In genomic region chr15:31437686-31438085, GRCh38 we compare ENCODE assay signal across 10 cellular contexts.
DNase-seq lines count a peak whose midpoint lies in the region; ATAC-seq and TF ChIP-seq lines count a peak whose summit lies in the region.
"Had no signal": no experiment of that assay in that cellular context is flagged by ENCODE, and none has a peak within 500 bp of the region (broad histone marks: within the 10 kb centered on the region; RNA-seq: fewer than 3 reads in every experiment).

No MANE protein-coding gene starts in this region.

- H2BK12ac ChIP-seq in mesenchymal stem cell (ENCODE audit: low read length in 2 of 2) = peak overlapping the region in 1 of 2 experiments; percentile 35

- H3K18ac ChIP-seq in mesenchymal stem cell (ENCODE audit: low read depth in 1 of 2, low read length in 2 of 2) = no peak overlapping the region

- no peak overlapping the region for H3K23ac ChIP-seq in mesenchymal stem cell (ENCODE audit: low read length in 2 of 2)

- H4K91ac ChIP-seq in mesenchymal stem cell (ENCODE audit: low read length) = no peak overlapping the region

- WGBS in mesenchymal stem cell = 88% methylated on average over 5 of the region's 6 CpGs

- H3K4me3 ChIP-seq in OCI-LY7 (ENCODE audit: low read depth, low read length, poor library complexity, severe bottlenecking) (no peak overlapping the region), mesenchymal stem cell (ENCODE audit: insufficient read depth in 1 of 2, low read depth in 1 of 2, low read length in 2 of 2) (no peak overlapping the region)

- H2BK5ac ChIP-seq in mesenchymal stem cell (ENCODE audit: low read depth, low read length, poor library complexity, severe bottlenecking) = no peak overlapping the region

- H3K36me3 ChIP-seq in OCI-LY7 (ENCODE audit: insufficient read depth, low read length) = no peaks in the 10 kb centered on the region
- H3K36me3 ChIP-seq in mesenchymal stem cell (ENCODE audit: control insufficient read depth in 1 of 2, insufficient read depth in 2 of 2, low read depth in 1 of 2, low read length in 2 of 2) = no peaks in the 10 kb centered on the region
- H3K36me3 ChIP-seq: neutrophil had no signal

- H2AK5ac ChIP-seq in mesenchymal stem cell (ENCODE audit: low read length, severe bottlenecking) = no peak overlapping the region

- peaks cover 0 to 3% of the 10 kb centered on the region in 2 experiments for H3K27me3 ChIP-seq in mesenchymal stem cell (ENCODE audit: control insufficient read depth in 1 of 2, insufficient read depth in 1 of 2, low read length in 2 of 2)

- TF ChIP-seq CTCF in OCI-LY7 (conservative IDR thresholded peaks at IDR 0.05; ENCODE audit: low read length) (no peak), omental fat pad (IDR thresholded peaks at IDR 0.05) (no peak)

- H3K9me3 ChIP-seq in OCI-LY7 (ENCODE audit: low read length) = no peaks in the 10 kb centered on the region
- H3K9me3 ChIP-seq in mesenchymal stem cell (ENCODE audit: control insufficient read depth, low read length) = no peaks in the 10 kb centered on the region
- H3K9me3 ChIP-seq: neutrophil had no signal

- peak; percentile 28 for TF ChIP-seq POLR2A in GM18951 (IDR thresholded peaks at IDR 0.05; ENCODE audit: extremely low read depth, insufficient read depth, insufficient read length)

- peak; percentile 54 for DNase-seq in OCI-LY7 (ENCODE audit: low spot score)
- peak; percentile 40 for DNase-seq in activated naive CD8-positive, alpha-beta T cell treated with anti-CD3 and anti-CD28 coated beads, Interleukin-2, amount 50 U/mL, for 16 hours (ENCODE audit: low read depth, low spot score)
- peak; percentile 41 for DNase-seq in stimulated activated CD8-positive, alpha-beta memory T cell treated with anti-CD3 and anti-CD28 coated beads, Interleukin-7, amount 100 ng/mL, for 24 hours (ENCODE audit: low read depth)
- no peak for DNase-seq in mesenchymal stem cell
- no peak for DNase-seq in omental fat pad (ENCODE audit: low spot score)
- DNase-seq: effector CD4-positive, alpha-beta T cell; Kasumi-1 had no signal

- no peaks in the 10 kb centered on the region for H3K79me1 ChIP-seq in mesenchymal stem cell (replicated peaks; ENCODE audit: low read length, poor library complexity, severe bottlenecking)

- H3K9me2 ChIP-seq in OCI-LY7 (ENCODE audit: insufficient read depth, low read length) = no peaks in the 10 kb centered on the region

- H3K4me2 ChIP-seq in OCI-LY7 (ENCODE audit: low read length) (peak overlapping the region; percentile 40), mesenchymal stem cell (ENCODE audit: low read length, poor library complexity, severe bottlenecking) (no peak overlapping the region)

- no peak overlapping the region for H2BK120ac ChIP-seq in mesenchymal stem cell (ENCODE audit: low read depth, low read length)

- H3K14ac ChIP-seq in mesenchymal stem cell (ENCODE audit: low read length in 2 of 2) = no peak overlapping the region

- in situ Hi-C loops in GM18951 (cut with MboI; ENCODE audit: low sequenced_read_pairs, unreplicated experiment) = loop anchor here (25.0 kb wide), 1 partner anchor 225 kb away; no protein-coding TSS in a partner anchor

- no peak overlapping the region for H2BK15ac ChIP-seq in mesenchymal stem cell (ENCODE audit: low read depth, poor library complexity, severe bottlenecking)

- H3K4me1 ChIP-seq in OCI-LY7 (ENCODE audit: insufficient read depth, low read length, poor library complexity, severe bottlenecking) (peaks cover 82% of the 10 kb centered on the region), mesenchymal stem cell (ENCODE audit: control insufficient read depth, insufficient read depth, low read depth, low read length) (peaks cover 13% of the 10 kb centered on the region)

- intact Hi-C loops in OCI-LY7 (cut with micrococcal nuclease; ENCODE audit: unreplicated experiment) = loop anchor here (5.0 to 10.0 kb wide), 2 partner anchors 90 to 533 kb away; partner anchors contain the start of gene FAN1

- CTCF ChIA-PET in OCI-LY7 (lab: Charles Lee; ENCODE audit: unreplicated experiment) = interaction anchor here (0.6 to 7.7 kb wide), 7 partner anchors 15 to 362 kb away, joined by 3 to 121 read pairs (median 3); no protein-coding TSS in a partner anchor

- ATAC-seq in omental fat pad (ENCODE audit: low FRiP score) (no peak), SK-N-SH treated with all-trans-retinoic acid at 6 μM for 48 hours (no peak)

- H4K8ac ChIP-seq in mesenchymal stem cell (ENCODE audit: low read length) = no peak overlapping the region

- H3K4ac ChIP-seq in mesenchymal stem cell (ENCODE audit: low read depth in 1 of 2, low read length in 2 of 2) = no peak overlapping the region

- no peaks in the 10 kb centered on the region for H4K20me1 ChIP-seq in OCI-LY7 (ENCODE audit: insufficient read depth, low read length)

- POLR2A ChIA-PET in OCI-LY7 (lab: Charles Lee) = interaction anchor here (0.6 to 3.6 kb wide), 5 partner anchors 14 to 211 kb away, joined by 3 to 33 read pairs (median 6); no protein-coding TSS in a partner anchor

- no TSS peak for BruUV-seq in OCI-LY7 (replicated peaks; lab: Mats Ljungman, UMichigan)

- no peaks in the 10 kb centered on the region for H3K79me2 ChIP-seq in OCI-LY7 (ENCODE audit: insufficient read depth, low read depth, low read length)

- H3K27ac ChIP-seq in OCI-LY7 (ENCODE audit: low read depth, low read length, poor library complexity, severe bottlenecking) (peak overlapping the region; percentile 2), mesenchymal stem cell (ENCODE audit: low read length, poor library complexity, severe bottlenecking) (no peak overlapping the region)
- H3K27ac ChIP-seq: neutrophil had no signal

- no peak overlapping the region for H3K9ac ChIP-seq in mesenchymal stem cell (ENCODE audit: low read length)

- H2AFZ ChIP-seq in OCI-LY7 (ENCODE audit: low read length) (peak overlapping the region; percentile 26; the same call in 1 of the 2 replicates), mesenchymal stem cell (ENCODE audit: low read depth, low read length) (no peak overlapping the region)

TF ChIP-seq in SK-N-SH treated with all-trans-retinoic acid at 6 μM for 48 hours, 23 proteins besides CTCF, POLR2A, EP300 and RAD21 (continues in another document):
- TF ChIP-seq CSDC2 (CRISPR knock-in tag; IDR thresholded peaks at IDR 0.05) = no peak
- TF ChIP-seq TSHZ2 (CRISPR knock-in tag; IDR thresholded peaks at IDR 0.05) = no peak
- TF ChIP-seq RARB (CRISPR knock-in tag; IDR thresholded peaks at IDR 0.05) = no peak
- no peak for TF ChIP-seq CREB5 (CRISPR knock-in tag; IDR thresholded peaks at IDR 0.05; ENCODE audit: low read depth)
- no peak for TF ChIP-seq ZFP3 (CRISPR knock-in tag; IDR thresholded peaks at IDR 0.05)
- no peak for TF ChIP-seq TOX (CRISPR knock-in tag; IDR thresholded peaks at IDR 0.05; ENCODE audit: borderline replicate concordance)
- TF ChIP-seq PATZ1 (CRISPR knock-in tag; IDR thresholded peaks at IDR 0.05; ENCODE audit: borderline replicate concordance) = no peak
- TF ChIP-seq ZNF70 (CRISPR knock-in tag; IDR thresholded peaks at IDR 0.05) = no peak
- TF ChIP-seq ZNF8 (CRISPR knock-in tag; IDR thresholded peaks at IDR 0.05) = no peak

Comparison
In these comparisons a context has a peak if more than half of its experiments do, and no peak if none do; other contexts are left out.
1. DNase-seq: peak in OCI-LY7 (single experiment), activated naive CD8-positive, alpha-beta T cell treated with anti-CD3 and anti-CD28 coated beads, Interleukin-2, amount 50 U/mL, for 16 hours (single experiment) and stimulated activated CD8-positive, alpha-beta memory T cell treated with anti-CD3 and anti-CD28 coated beads, Interleukin-7, amount 100 ng/mL, for 24 hours (single experiment); none in mesenchymal stem cell (single experiment) and omental fat pad (single experiment).